7 cellular contexts compared by ENCODE assay signal in the genomic region with DNA sequence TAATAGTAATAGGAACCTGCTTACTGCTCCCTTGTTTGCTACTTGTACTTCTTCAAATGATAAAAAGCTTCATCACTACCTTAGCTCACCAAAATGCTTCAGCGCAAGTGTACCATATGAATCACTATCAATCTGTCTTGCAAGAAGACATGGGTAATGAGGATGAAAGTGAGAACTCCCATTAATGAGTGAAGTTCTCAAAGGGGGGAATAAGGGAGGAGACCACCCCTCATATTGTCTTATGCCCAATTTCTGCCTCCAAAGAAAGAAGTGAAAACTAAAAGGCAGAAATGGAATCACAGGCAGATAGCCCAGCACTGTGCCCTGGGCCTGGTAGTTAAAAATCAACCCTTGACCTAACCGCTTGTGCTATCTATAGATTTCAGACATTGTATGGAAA. TPM values are rescaled to one million over a fixed set of nuclear protein-coding genes. Genes with fewer than 3 reads are reported as not detected.
DNase-seq lines count a peak whose midpoint lies in the region; ATAC-seq, FAIRE-seq and TF ChIP-seq lines count a peak whose summit lies in the region.
"Not testable (repeated sequence)": the region's sequence is repeated elsewhere in the genome, so short reads cannot be mapped to it uniquely, and the experiment has no call there.

No MANE protein-coding gene starts in this region.

- in situ Hi-C loops in Caki2 (cut with HindIII; ENCODE audit: low pct_unique_long_range_greater_than_20kb, low sequenced_read_pairs): not testable (repeated sequence)
- in situ Hi-C loops in K562 (cut with MboI): loop anchor here (25.0 kb wide), 1 partner anchor 523 kb away; no protein-coding TSS in a partner anchor

- peak; percentile 31; the same call in 1 of the 2 replicates for TF ChIP-seq EP300 in K562 (IDR thresholded peaks at IDR 0.05; ENCODE audit: low read length)

- 91% methylated on average over 2 of the region's 2 CpGs for WGBS in K562 (ENCODE audit: insufficient coverage, low coverage, missing lambda C conversion rate)
- WGBS in endodermal cell (ENCODE audit: insufficient coverage in 1 of 2, insufficient read length in 1 of 2), 2 experiments: 80 to 96% methylated on average over 1 to 2 of the region's 2 CpGs

- TF ChIP-seq CTCF in OCI-LY7 (conservative IDR thresholded peaks at IDR 0.05; ENCODE audit: low read length); K562 (IDR thresholded peaks at IDR 0.05 in 2 of 3, conservative IDR thresholded peaks at IDR 0.05 in 1 of 3; ENCODE audit: insufficient read depth in 2 of 3, low read depth in 1 of 3, low read length in 3 of 3); endodermal cell (conservative IDR thresholded peaks at IDR 0.05); endothelial cell (IDR thresholded peaks at IDR 0.05; ENCODE audit: unreplicated experiment): not testable (repeated sequence)

- not testable (repeated sequence) for H3K4me1 ChIP-seq in OCI-LY7 (ENCODE audit: insufficient read depth, low read length, poor library complexity, severe bottlenecking); K562 (replicated peaks in 1 of 2; ENCODE audit: control insufficient read depth in 2 of 2, insufficient read depth in 2 of 2, low read length in 2 of 2); endodermal cell (ENCODE audit: control insufficient read depth, insufficient read depth, low read length)

- H3K27me3 Mint-ChIP-seq in endodermal cell (ENCODE audit: insufficient read depth); endothelial cell (ENCODE audit: unreplicated experiment): not testable (repeated sequence)

- H3K4me1 Mint-ChIP-seq in endodermal cell: peaks cover 22% of the 10 kb centered on the region
- H3K4me1 Mint-ChIP-seq in endothelial cell (ENCODE audit: unreplicated experiment): not testable (repeated sequence)

- DNase-seq in Caki2 (ENCODE audit: low read depth): peak; percentile 4
- peak; percentile 3 for DNase-seq in OCI-LY7 (ENCODE audit: low spot score)
- DNase-seq in OCI-M1 (lab: John Stamatoyannopoulos, UW): peak; percentile 16
- not testable (repeated sequence) for DNase-seq in K562 (ENCODE audit: extremely low read depth in 1 of 4, low spot score in 3 of 4); endodermal cell; endothelial cell (ENCODE audit: low spot score)
- DNase-seq in erythroblast (lab: John Stamatoyannopoulos, UW): peak; percentile 38 to 48

- not testable (repeated sequence) for FAIRE-seq in K562 (lab: Jason Lieb, UNC)

- not testable (repeated sequence) for H3K4me2 ChIP-seq in OCI-LY7 (ENCODE audit: low read length); K562 (ENCODE audit: insufficient read depth, low read length)

- intact Hi-C loops in OCI-LY7 (cut with micrococcal nuclease; ENCODE audit: unreplicated experiment); K562 (cut with micrococcal nuclease): not testable (repeated sequence)

- H2AFZ ChIP-seq in OCI-LY7 (ENCODE audit: low read length); K562 (ENCODE audit: low read depth, low read length): not testable (repeated sequence)

- POLR2A ChIA-PET in OCI-LY7 (lab: Charles Lee): interaction anchor here (0.9 to 1.2 kb wide), 2 partner anchors 9 to 19 kb away, joined by 4 to 8 read pairs; no protein-coding TSS in a partner anchor
- POLR2A ChIA-PET in K562 (lab: Yijun Ruan, JAX): interaction anchor here (1.0 kb wide), 1 partner anchor 65 kb away, joined by 3 read pairs; no protein-coding TSS in a partner anchor

- not testable (repeated sequence) for H3K9me2 ChIP-seq in OCI-LY7 (ENCODE audit: insufficient read depth, low read length)

- not testable (repeated sequence) for H3K4me3 Mint-ChIP-seq in endodermal cell
- peak overlapping the region; percentile 86 for H3K4me3 Mint-ChIP-seq in endothelial cell (ENCODE audit: unreplicated experiment)

- TF ChIP-seq POLR2A in K562 (conservative IDR thresholded peaks at IDR 0.05); erythroblast (IDR thresholded peaks at IDR 0.05; ENCODE audit: low read length): not testable (repeated sequence)

- not testable (repeated sequence) for H3K9me1 ChIP-seq in K562 (ENCODE audit: control insufficient read depth, insufficient read depth, low read length)

- not testable (repeated sequence) for BruUV-seq in OCI-LY7 (replicated peaks; lab: Mats Ljungman, UMichigan); K562 (replicated peaks; lab: Mats Ljungman, UMichigan)

- not testable (repeated sequence) for H3K9me3 ChIP-seq in OCI-LY7 (ENCODE audit: low read length)
- H3K9me3 ChIP-seq in K562 (replicated peaks; ENCODE audit: control insufficient read depth, insufficient read depth, low read depth, low read length) (peaks cover 12% of the 10 kb centered on the region), endodermal cell (ENCODE audit: control insufficient read depth, low read length) (peaks cover 68% of the 10 kb centered on the region)

- H3K36me3 Mint-ChIP-seq in endodermal cell (ENCODE audit: low read depth): peaks cover 68% of the 10 kb centered on the region
- peaks cover 73% of the 10 kb centered on the region for H3K36me3 Mint-ChIP-seq in endothelial cell (ENCODE audit: low read depth, unreplicated experiment)

- H3K9ac ChIP-seq in K562 (ENCODE audit: insufficient read depth in 1 of 2, low read depth in 2 of 2, low read length in 2 of 2); endodermal cell (ENCODE audit: extremely low read depth, low read length, poor library complexity, severe bottlenecking): not testable (repeated sequence)

- H3K27ac Mint-ChIP-seq in endodermal cell; endothelial cell (ENCODE audit: unreplicated experiment): not testable (repeated sequence)

- peaks cover 65% of the 10 kb centered on the region for H3K9me3 Mint-ChIP-seq in endodermal cell
- not testable (repeated sequence) for H3K9me3 Mint-ChIP-seq in endothelial cell (ENCODE audit: unreplicated experiment)

- not testable (repeated sequence) for ATAC-seq in K562

- not testable (repeated sequence) for H3K27ac ChIP-seq in OCI-LY7 (ENCODE audit: low read depth, low read length, poor library complexity, severe bottlenecking); K562 (ENCODE audit: extremely low read depth, low read depth, low read length); endodermal cell (ENCODE audit: low read depth, low read length)

- H4K20me1 ChIP-seq in OCI-LY7 (ENCODE audit: insufficient read depth, low read length); K562 (replicated peaks; ENCODE audit: control insufficient read depth, insufficient read depth, low read length): not testable (repeated sequence)

- H3K36me3 ChIP-seq in OCI-LY7 (ENCODE audit: insufficient read depth, low read length) (peaks cover 48% of the 10 kb centered on the region), K562 (ENCODE audit: control insufficient read depth, insufficient read depth, low read length) (peaks cover 45% of the 10 kb centered on the region), endodermal cell (ENCODE audit: control insufficient read depth, insufficient read depth, low read length) (peaks cover 61% of the 10 kb centered on the region)

- CTCF ChIA-PET in OCI-LY7 (lab: Charles Lee; ENCODE audit: unreplicated experiment); K562 (lab: Yijun Ruan, JAX; ENCODE audit: low intra/inter-chr PET ratio): not testable (repeated sequence)

- not testable (repeated sequence) for H3K4me3 ChIP-seq in OCI-LY7 (ENCODE audit: low read depth, low read length, poor library complexity, severe bottlenecking); K562
- peak overlapping the region; percentile 66 for H3K4me3 ChIP-seq in endodermal cell (ENCODE audit: low read length)

- H3K27me3 ChIP-seq in K562 (ENCODE audit: control insufficient read depth in 2 of 2, insufficient read depth in 2 of 2, low read length in 2 of 2); endodermal cell (ENCODE audit: control insufficient read depth, insufficient read depth, low read length, poor library complexity, severe bottlenecking): not testable (repeated sequence)

- TF ChIP-seq RAD21 in K562 (CRISPR knock-in tag; conservative IDR thresholded peaks at IDR 0.05 in 1 of 2, IDR thresholded peaks at IDR 0.05 in 1 of 2): not testable (repeated sequence)

- H3K79me2 ChIP-seq in OCI-LY7 (ENCODE audit: insufficient read depth, low read depth, low read length); K562 (ENCODE audit: control insufficient read depth, insufficient read depth, low read length): not testable (repeated sequence)

RNA-seq across cellular contexts. Expression of a gene that starts 51.9 kb away (rescaled TPM):
- 51.9 and 78.0 TPM in 2 replicates for total RNA-seq in Caki2 (2014; rRNA removed; shearing (Covaris generic); ENCODE audit: low replicate concordance)
- total RNA-seq in OCI-LY7 (2014; rRNA removed; shearing (Covaris generic)): 43.6 and 56.0 TPM in 2 replicates
- 49.4 and 64.2 TPM in 2 replicates for total RNA-seq in OCI-LY7 (2022)
- 50.0 and 58.7 TPM in 2 replicates for total RNA-seq in K562 (2011; cell fraction: chromatin; rRNA removed; ENCODE audit: low replicate concordance)
- 38.8 and 40.5 TPM in 2 replicates for total RNA-seq in K562 (2011; cell fraction: nucleolus; rRNA removed)
- total RNA-seq in K562 (2011; cell fraction: nucleoplasm; rRNA removed): 45.3 and 53.1 TPM in 2 replicates
- total RNA-seq in K562 (2014; rRNA removed): 165 and 178 TPM in 2 replicates
- 78.6 and 88.5 TPM in 2 replicates for total RNA-seq in K562 (2014; rRNA removed; fragmentation: Illumina TruSeq; extraction: Trizol)
- 86.3 and 90.5 TPM in 2 replicates for total RNA-seq in K562 (2015; rRNA removed; fragmentation: Illumina TruSeq; extraction: Trizol)
- 119 and 121 TPM in 2 replicates for total RNA-seq in K562 (2021)
- 61.8 and 70.0 TPM in 2 replicates for polyA plus RNA-seq in K562 (2011; rRNA removed)
- 36.8 and 74.4 TPM in 2 replicates for polyA plus RNA-seq in K562 (2011; cell fraction: cytosol; rRNA removed)
- 66.3 and 77.5 TPM in 2 replicates for polyA plus RNA-seq in K562 (2011; cell fraction: nucleus; rRNA removed)
- polyA plus RNA-seq in K562 (2012): 96.3 and 133 TPM in 2 replicates
- 89.7 and 92.9 TPM in 2 replicates for polyA plus RNA-seq in K562 (2014; fragmentation: Illumina TruSeq; extraction: Trizol)
- 10 to 100 TPM; 31.4 to 43.5 TPM for polyA plus RNA-seq in K562 (2014; fragmentation: Nextera tagmentation; extraction: Ambion mirVana)
- 135 and 139 TPM in 2 replicates for polyA plus RNA-seq in K562 (2014; rRNA removed)
- 23.8 and 24.0 TPM in 2 replicates for polyA minus RNA-seq in K562 (2011; rRNA and poly(A)+ RNA removed)
- 23.1 and 27.0 TPM in 2 replicates for polyA minus RNA-seq in K562 (2011; cell fraction: cytosol; rRNA and poly(A)+ RNA removed)
- 15.8 and 23.3 TPM in 2 replicates for polyA minus RNA-seq in K562 (2011; cell fraction: nucleus; rRNA and poly(A)+ RNA removed)
- total RNA-seq in endodermal cell: 10 to 100 TPM; 57.3 to 62.2 TPM
- polyA plus RNA-seq in endodermal cell (2013, experiment 1 of 2): 52.9 TPM
- 55.5 TPM for polyA plus RNA-seq in endodermal cell (2013, experiment 2 of 2)
- total RNA-seq in endothelial cell (ENCODE audit: unreplicated experiment): 60.3 TPM
